16 cellular contexts compared by ENCODE assay signal in genomic region chr2:240800241-240800640, GRCh38. TPM values are rescaled to one million over a fixed set of nuclear protein-coding genes. Genes with fewer than 3 reads are reported as not detected.
DNase-seq lines count a peak whose midpoint lies in the region; ATAC-seq and TF ChIP-seq lines count a peak whose summit lies in the region.
"Had no signal": no experiment of that assay in that cellular context is flagged by ENCODE, and none has a peak within 500 bp of the region (broad histone marks: within the 10 kb centered on the region; RNA-seq: fewer than 3 reads in every experiment).

No MANE protein-coding gene starts in this region.

- H2AFZ ChIP-seq in GM23338 = no peak overlapping the region

- no peak for DNase-seq in GM23338 (ENCODE audit: low spot score)
- DNase-seq in caudate nucleus (lab: John Stamatoyannopoulos, UW) = peak in 46 of 61 donors; percentile 16 to 87 (median 58)
- peak; percentile 66 for DNase-seq in inferior parietal cortex (ENCODE audit: extremely low spot score)
- DNase-seq in retinal pigment epithelial cell (ENCODE audit: low read depth) = peak; percentile 18
- no peak for DNase-seq in NCI-H128 (lab: John Stamatoyannopoulos, UW; ENCODE audit: unreplicated experiment)
- no peak for DNase-seq in NCI-H1436 treated with DMSO at 0.1 percent for 48 hours (lab: John Stamatoyannopoulos, UW)
- DNase-seq in activated CD4-positive, alpha-beta T cell treated with anti-CD3 and anti-CD28 coated beads, Interleukin-2, amount 50 U/mL, for 48 hours = no peak
- DNase-seq: activated naive CD4-positive, alpha-beta T cell treated with anti-CD3 and anti-CD28 coated beads for 36 hours; Karpas-422; NCI-H2171; T-helper 1 cell had no signal

- H3K4me1 ChIP-seq in GM23338 (ENCODE audit: insufficient read depth) = 0 out of 2 replicates have a peak, but pooled peaks cover 5% of the 10 kb centered on the region

- peaks cover 64% of the 10 kb centered on the region for H3K36me3 Mint-ChIP-seq in GM23338 (ENCODE audit: low read depth)
- H3K36me3 Mint-ChIP-seq: CD8-positive, alpha-beta T cell had no signal

- peaks cover 47% of the 10 kb centered on the region for H3K4me1 Mint-ChIP-seq in GM23338

- H3K4me3 Mint-ChIP-seq in GM23338 = no peak overlapping the region
- H3K4me3 Mint-ChIP-seq: activated naive CD4-positive, alpha-beta T cell treated with anti-CD3 and anti-CD28 coated beads for 36 hours; CD8-positive, alpha-beta T cell had no signal

- peaks cover 95% of the 10 kb centered on the region for H3K79me2 ChIP-seq in GM23338 (replicated peaks; ENCODE audit: insufficient read depth)

- peaks cover 4% of the 10 kb centered on the region for H3K27me3 Mint-ChIP-seq in GM23338 (ENCODE audit: insufficient read depth, low read depth, poor library complexity)
- H3K27me3 Mint-ChIP-seq: progenitor cell of endocrine pancreas had no signal

- H3K9me3 Mint-ChIP-seq in GM23338 = no peaks in the 10 kb centered on the region
- H3K9me3 Mint-ChIP-seq: activated naive CD4-positive, alpha-beta T cell treated with anti-CD3 and anti-CD28 coated beads for 36 hours; CD8-positive, alpha-beta T cell had no signal

- H3K4me3 ChIP-seq in GM23338 (no peak overlapping the region), retinal pigment epithelial cell (ENCODE audit: low read length) (no peak overlapping the region)
- H3K4me3 ChIP-seq: gastroesophageal sphincter had no signal

- H3K27ac ChIP-seq in GM23338 (ENCODE audit: low read depth) = peak overlapping the region; percentile 78
- H3K27ac ChIP-seq in caudate nucleus (ENCODE audit: low read depth, low read length) = peak overlapping the region; percentile 49
- H3K27ac ChIP-seq: gastroesophageal sphincter had no signal

- peak; percentile 57 for ATAC-seq in GM23338
- ATAC-seq in HG03342 (IDR thresholded peaks at IDR 0.05; ENCODE audit: unreplicated experiment) = no peak
- ATAC-seq: CD8-positive, alpha-beta T cell; gastroesophageal sphincter; left lobe of liver had no signal

- peaks cover 57% of the 10 kb centered on the region for H4K20me1 ChIP-seq in GM23338 (replicated peaks; ENCODE audit: insufficient read depth)

- TF ChIP-seq CTCF in GM23338 (conservative IDR thresholded peaks at IDR 0.05; ENCODE audit: low read depth in 2 of 2) (no peak), retinal pigment epithelial cell (conservative IDR thresholded peaks at IDR 0.05; ENCODE audit: low read depth, low read length) (no peak)

- H3K36me3 ChIP-seq in GM23338 (ENCODE audit: insufficient read depth) = peaks cover 9% of the 10 kb centered on the region; the same call in 1 of the 2 replicates
- H3K36me3 ChIP-seq: gastroesophageal sphincter had no signal

- no peak overlapping the region for H3K4me2 ChIP-seq in GM23338

- peak overlapping the region; percentile 34 for H3K27ac Mint-ChIP-seq in GM23338
- H3K27ac Mint-ChIP-seq: activated naive CD4-positive, alpha-beta T cell treated with anti-CD3 and anti-CD28 coated beads for 36 hours; CD8-positive, alpha-beta T cell; progenitor cell of endocrine pancreas had no signal

- H3F3A ChIP-seq in GM23338 (replicated peaks; ENCODE audit: low read depth) = 0 out of 2 replicates have a peak, but pooled peaks cover 3% of the 10 kb centered on the region

- H3K9me2 ChIP-seq in GM23338 (ENCODE audit: insufficient read depth) = no peaks in the 10 kb centered on the region

- no peaks in the 10 kb centered on the region for H3K27me3 ChIP-seq in GM23338 (ENCODE audit: insufficient read depth)

TF ChIP-seq in GM23338, 12 proteins besides CTCF, POLR2A, EP300 and RAD21 (continues in another document):
- TF ChIP-seq EZH2phosphoT487 (IDR thresholded peaks at IDR 0.05; ENCODE audit: unreplicated experiment) (no peak), CREB1 (CRISPR knock-in tag; IDR thresholded peaks at IDR 0.05; ENCODE audit: low read depth) (no peak), EZH2 (IDR thresholded peaks at IDR 0.05; ENCODE audit: low read depth, unreplicated experiment) (no peak), ZNF114 (CRISPR knock-in tag; IDR thresholded peaks at IDR 0.05) (no peak), STAT1 (IDR thresholded peaks at IDR 0.05; ENCODE audit: unreplicated experiment) (no peak), ZNF331 (CRISPR knock-in tag; IDR thresholded peaks at IDR 0.05; ENCODE audit: low read depth) (no peak), REST (IDR thresholded peaks at IDR 0.05; ENCODE audit: unreplicated experiment) (no peak), POLR2AphosphoS5 (IDR thresholded peaks at IDR 0.05; ENCODE audit: low read depth) (no peak), JUNB (IDR thresholded peaks at IDR 0.05; ENCODE audit: unreplicated experiment) (no peak)
- TF ChIP-seq, protein P1, sequence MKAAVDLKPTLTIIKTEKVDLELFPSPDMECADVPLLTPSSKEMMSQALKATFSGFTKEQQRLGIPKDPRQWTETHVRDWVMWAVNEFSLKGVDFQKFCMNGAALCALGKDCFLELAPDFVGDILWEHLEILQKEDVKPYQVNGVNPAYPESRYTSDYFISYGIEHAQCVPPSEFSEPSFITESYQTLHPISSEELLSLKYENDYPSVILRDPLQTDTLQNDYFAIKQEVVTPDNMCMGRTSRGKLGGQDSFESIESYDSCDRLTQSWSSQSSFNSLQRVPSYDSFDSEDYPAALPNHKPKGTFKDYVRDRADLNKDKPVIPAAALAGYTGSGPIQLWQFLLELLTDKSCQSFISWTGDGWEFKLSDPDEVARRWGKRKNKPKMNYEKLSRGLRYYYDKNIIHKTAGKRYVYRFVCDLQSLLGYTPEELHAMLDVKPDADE (IDR thresholded peaks at IDR 0.05) = no peak

RNA-seq across cellular contexts. Expression of gene KIF1A, which starts 19.8 kb away (rescaled TPM):
- total RNA-seq in GM23338 (2014; rRNA removed; shearing (Covaris generic)) = 183 and 214 TPM in 2 replicates
- polyA plus RNA-seq in GM23338 (2016; fragmentation: Nextera tagmentation; extraction: Ambion mirVana) = 158 and 169 TPM in 2 replicates
- total RNA-seq: CD8-positive, alpha-beta T cell had no signal

Comparison
In these comparisons a context has a peak if more than half of its experiments do, and no peak if none do; other contexts are left out.
1. DNase-seq: peak in caudate nucleus (46 of 61), inferior parietal cortex (single experiment) and retinal pigment epithelial cell (single experiment); none in GM23338 (single experiment), NCI-H128 (single experiment), NCI-H1436 treated with DMSO at 0.1 percent for 48 hours (single experiment) and activated CD4-positive, alpha-beta T cell treated with anti-CD3 and anti-CD28 coated beads, Interleukin-2, amount 50 U/mL, for 48 hours (0 of 2).